ENCODE assay signal across 2 cellular contexts in the genomic region with DNA sequence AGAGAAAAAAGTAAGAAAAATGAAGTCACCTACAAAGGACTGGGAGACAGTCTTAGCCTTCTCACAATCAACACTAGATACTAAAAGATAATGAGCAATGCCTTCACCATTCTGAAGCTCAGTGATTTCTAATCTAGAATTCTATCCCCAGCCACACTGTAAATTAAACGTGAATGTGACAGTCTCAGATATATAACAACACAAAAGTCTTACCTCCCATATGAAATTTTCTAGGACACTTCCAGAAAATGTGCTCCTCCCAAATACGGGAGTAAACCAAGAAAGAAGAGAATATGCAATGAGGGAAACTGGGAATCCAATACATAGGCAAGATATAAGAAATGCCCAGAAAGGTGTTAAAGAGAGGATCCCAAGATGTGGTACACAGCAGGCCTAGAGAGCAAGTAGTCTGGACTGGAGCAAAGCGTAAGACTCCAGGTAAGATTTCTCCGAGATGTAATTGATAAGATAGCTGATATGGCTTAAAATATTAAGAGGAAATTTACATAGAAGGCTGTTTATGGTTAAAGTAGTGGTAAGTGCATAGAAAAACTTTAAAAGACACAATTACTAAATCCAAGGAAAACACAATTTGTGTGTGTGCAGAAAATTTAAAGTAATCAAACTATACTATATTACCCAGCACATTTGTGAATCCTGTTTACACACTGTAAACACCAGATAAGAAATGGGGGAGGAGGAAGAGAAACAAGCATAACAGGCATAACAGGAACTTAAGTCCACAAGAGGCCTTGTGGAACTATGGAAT.
TF ChIP-seq lines count a peak whose summit lies in the region.

No MANE protein-coding gene starts in this region.

TF ChIP-seq in HEK293, 187 proteins besides CTCF, POLR2A, EP300 and RAD21 (continued from another document):
- TF ChIP-seq PRDM6 (tag by site-specific recombination; IDR thresholded peaks at IDR 0.05) = 0 out of 2 replicates have a peak, but pooled peaks have one; percentile 24

TF ChIP-seq in HepG2, 621 proteins besides CTCF, POLR2A, EP300 and RAD21 (continued from another document):
- TF ChIP-seq, protein P1, sequence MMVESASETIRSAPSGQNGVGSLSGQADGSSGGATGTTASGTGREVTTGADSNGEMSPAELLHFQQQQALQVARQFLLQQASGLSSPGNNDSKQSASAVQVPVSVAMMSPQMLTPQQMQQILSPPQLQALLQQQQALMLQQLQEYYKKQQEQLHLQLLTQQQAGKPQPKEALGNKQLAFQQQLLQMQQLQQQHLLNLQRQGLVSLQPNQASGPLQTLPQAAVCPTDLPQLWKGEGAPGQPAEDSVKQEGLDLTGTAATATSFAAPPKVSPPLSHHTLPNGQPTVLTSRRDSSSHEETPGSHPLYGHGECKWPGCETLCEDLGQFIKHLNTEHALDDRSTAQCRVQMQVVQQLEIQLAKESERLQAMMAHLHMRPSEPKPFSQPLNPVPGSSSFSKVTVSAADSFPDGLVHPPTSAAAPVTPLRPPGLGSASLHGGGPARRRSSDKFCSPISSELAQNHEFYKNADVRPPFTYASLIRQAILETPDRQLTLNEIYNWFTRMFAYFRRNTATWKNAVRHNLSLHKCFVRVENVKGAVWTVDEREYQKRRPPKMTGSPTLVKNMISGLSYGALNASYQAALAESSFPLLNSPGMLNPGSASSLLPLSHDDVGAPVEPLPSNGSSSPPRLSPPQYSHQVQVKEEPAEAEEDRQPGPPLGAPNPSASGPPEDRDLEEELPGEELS (CRISPR knock-in tag; IDR thresholded peaks at IDR 0.05) = 0 out of 2 replicates have a peak, but pooled peaks have one; percentile 27
- no peak for TF ChIP-seq SNAPC4 (CRISPR knock-in tag; IDR thresholded peaks at IDR 0.05)
- TF ChIP-seq ARID5B (CRISPR knock-in tag; IDR thresholded peaks at IDR 0.05) = 0 out of 2 replicates have a peak, but pooled peaks have one; percentile 13
- TF ChIP-seq FOXP1 (IDR thresholded peaks at IDR 0.05) = no peak
- TF ChIP-seq FOXP1 (CRISPR knock-in tag; IDR thresholded peaks at IDR 0.05) = peak; percentile 79
- TF ChIP-seq ZBED4 (CRISPR knock-in tag; IDR thresholded peaks at IDR 0.05; ENCODE audit: borderline replicate concordance) = no peak
- no peak for TF ChIP-seq SRF (IDR thresholded peaks at IDR 0.05; ENCODE audit: low read depth, low read length)
- no peak for TF ChIP-seq ZNF232 (CRISPR knock-in tag; IDR thresholded peaks at IDR 0.05; ENCODE audit: borderline replicate concordance)
- TF ChIP-seq MXD4 (CRISPR knock-in tag; IDR thresholded peaks at IDR 0.05) = no peak
- TF ChIP-seq, protein P2, sequence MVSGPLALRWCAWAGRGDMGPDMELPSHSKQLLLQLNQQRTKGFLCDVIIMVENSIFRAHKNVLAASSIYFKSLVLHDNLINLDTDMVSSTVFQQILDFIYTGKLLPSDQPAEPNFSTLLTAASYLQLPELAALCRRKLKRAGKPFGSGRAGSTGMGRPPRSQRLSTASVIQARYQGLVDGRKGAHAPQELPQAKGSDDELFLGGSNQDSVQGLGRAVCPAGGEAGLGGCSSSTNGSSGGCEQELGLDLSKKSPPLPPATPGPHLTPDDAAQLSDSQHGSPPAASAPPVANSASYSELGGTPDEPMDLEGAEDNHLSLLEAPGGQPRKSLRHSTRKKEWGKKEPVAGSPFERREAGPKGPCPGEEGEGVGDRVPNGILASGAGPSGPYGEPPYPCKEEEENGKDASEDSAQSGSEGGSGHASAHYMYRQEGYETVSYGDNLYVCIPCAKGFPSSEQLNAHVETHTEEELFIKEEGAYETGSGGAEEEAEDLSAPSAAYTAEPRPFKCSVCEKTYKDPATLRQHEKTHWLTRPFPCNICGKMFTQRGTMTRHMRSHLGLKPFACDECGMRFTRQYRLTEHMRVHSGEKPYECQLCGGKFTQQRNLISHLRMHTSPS (CRISPR knock-in tag; IDR thresholded peaks at IDR 0.05; ENCODE audit: low read depth) = no peak
- no peak for TF ChIP-seq IKZF1 (IDR thresholded peaks at IDR 0.05)
- peak; percentile 52; the same call in 1 of the 2 replicates for TF ChIP-seq FOXA1 (IDR thresholded peaks at IDR 0.05)
- TF ChIP-seq FOXA1 (CRISPR knock-in tag; IDR thresholded peaks at IDR 0.05) = peak; percentile 45; the same call in 1 of the 2 replicates
- TF ChIP-seq GMEB1 (CRISPR knock-in tag; IDR thresholded peaks at IDR 0.05; ENCODE audit: borderline replicate concordance) = no peak
- TF ChIP-seq NR0B2 (CRISPR knock-in tag; IDR thresholded peaks at IDR 0.05) = no peak
- TF ChIP-seq GATAD2A (CRISPR knock-in tag; IDR thresholded peaks at IDR 0.05) = peak; percentile 61
- TF ChIP-seq, protein P3, sequence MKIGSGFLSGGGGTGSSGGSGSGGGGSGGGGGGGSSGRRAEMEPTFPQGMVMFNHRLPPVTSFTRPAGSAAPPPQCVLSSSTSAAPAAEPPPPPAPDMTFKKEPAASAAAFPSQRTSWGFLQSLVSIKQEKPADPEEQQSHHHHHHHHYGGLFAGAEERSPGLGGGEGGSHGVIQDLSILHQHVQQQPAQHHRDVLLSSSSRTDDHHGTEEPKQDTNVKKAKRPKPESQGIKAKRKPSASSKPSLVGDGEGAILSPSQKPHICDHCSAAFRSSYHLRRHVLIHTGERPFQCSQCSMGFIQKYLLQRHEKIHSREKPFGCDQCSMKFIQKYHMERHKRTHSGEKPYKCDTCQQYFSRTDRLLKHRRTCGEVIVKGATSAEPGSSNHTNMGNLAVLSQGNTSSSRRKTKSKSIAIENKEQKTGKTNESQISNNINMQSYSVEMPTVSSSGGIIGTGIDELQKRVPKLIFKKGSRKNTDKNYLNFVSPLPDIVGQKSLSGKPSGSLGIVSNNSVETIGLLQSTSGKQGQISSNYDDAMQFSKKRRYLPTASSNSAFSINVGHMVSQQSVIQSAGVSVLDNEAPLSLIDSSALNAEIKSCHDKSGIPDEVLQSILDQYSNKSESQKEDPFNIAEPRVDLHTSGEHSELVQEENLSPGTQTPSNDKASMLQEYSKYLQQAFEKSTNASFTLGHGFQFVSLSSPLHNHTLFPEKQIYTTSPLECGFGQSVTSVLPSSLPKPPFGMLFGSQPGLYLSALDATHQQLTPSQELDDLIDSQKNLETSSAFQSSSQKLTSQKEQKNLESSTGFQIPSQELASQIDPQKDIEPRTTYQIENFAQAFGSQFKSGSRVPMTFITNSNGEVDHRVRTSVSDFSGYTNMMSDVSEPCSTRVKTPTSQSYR (CRISPR knock-in tag; IDR thresholded peaks at IDR 0.05; ENCODE audit: borderline replicate concordance) = 0 out of 2 replicates have a peak, but pooled peaks have one; percentile 52
- no peak for TF ChIP-seq TOE1 (CRISPR knock-in tag; IDR thresholded peaks at IDR 0.05)
- TF ChIP-seq NRL (CRISPR knock-in tag; IDR thresholded peaks at IDR 0.05; ENCODE audit: borderline replicate concordance) = no peak
- TF ChIP-seq FOXA3 (CRISPR knock-in tag; IDR thresholded peaks at IDR 0.05) = peak; percentile 83
- TF ChIP-seq GLI4 (CRISPR knock-in tag; IDR thresholded peaks at IDR 0.05; ENCODE audit: borderline replicate concordance) = no peak
